In genomic region chr3:17035033-17035432, GRCh38 we compare ENCODE assay signal across 12 cellular contexts.
"Had no signal": no experiment of that assay in that cellular context is flagged by ENCODE, and none has a peak within 500 bp of the region (broad histone marks: within the 10 kb centered on the region; RNA-seq: fewer than 3 reads in every experiment).

No MANE protein-coding gene starts in this region.

- H3K27ac Mint-ChIP-seq: activated CD4-positive, alpha-beta T cell treated with anti-CD3 and anti-CD28 coated beads, Interleukin-2, amount 10 ng/mL, durations not matched to agents 24 days and 14 days; activated CD8-positive, alpha-beta T cell treated with anti-CD3 and anti-CD28 coated beads, Interleukin-2, amount 10 ng/mL, durations not matched to agents 7 days and 5 days; activated T-cell treated with anti-CD3 and anti-CD28 coated beads, Interleukin-2, amount 50 U/mL, for 72 hours; neural progenitor cell had no signal

- ATAC-seq: activated CD8-positive, alpha-beta T cell treated with anti-CD3 and anti-CD28 coated beads, Interleukin-2, amount 10 ng/mL, durations not matched to agents 7 days and 5 days; activated T-cell treated with anti-CD3 and anti-CD28 coated beads, Interleukin-2, amount 50 U/mL, for 72 hours had no signal

- H3K36me3 Mint-ChIP-seq: neural progenitor cell had no signal

- H3K27me3 Mint-ChIP-seq: activated CD4-positive, alpha-beta T cell treated with anti-CD3 and anti-CD28 coated beads, Interleukin-2, amount 10 ng/mL, durations not matched to agents 24 days and 14 days had no signal

- H3K9me3 Mint-ChIP-seq: activated CD4-positive, alpha-beta T cell treated with anti-CD3 and anti-CD28 coated beads, Interleukin-2, amount 10 ng/mL, durations not matched to agents 24 days and 14 days; activated T-cell treated with anti-CD3 and anti-CD28 coated beads, Interleukin-2, amount 50 U/mL, for 72 hours; neural progenitor cell had no signal

- DNase-seq: activated CD4-positive, CD25-positive, alpha-beta regulatory T cell; activated CD8-positive, alpha-beta memory T cell treated with anti-CD3 and anti-CD28 coated beads, Interleukin-2, amount 50 U/mL, for 4 hours; activated CD8-positive, alpha-beta T cell treated with anti-CD3 and anti-CD28 coated beads, Interleukin-2, amount 10 ng/mL, durations not matched to agents 7 days and 5 days; activated gamma-delta T cell; activated T-cell treated with anti-CD3 and anti-CD28 coated beads, Interleukin-2, amount 50 U/mL, for 72 hours; colonic mucosa; mesendoderm; ovary; stimulated activated CD4-positive, alpha-beta T cell treated with anti-CD3 and anti-CD28 coated beads, Interleukin-1b, Interleukin-23, amount 100 ng/mL, for 48 hours; T-helper 2 cell had no signal

- H3K4me3 Mint-ChIP-seq: activated CD4-positive, alpha-beta T cell treated with anti-CD3 and anti-CD28 coated beads, Interleukin-2, amount 10 ng/mL, durations not matched to agents 24 days and 14 days; activated CD8-positive, alpha-beta T cell treated with anti-CD3 and anti-CD28 coated beads, Interleukin-2, amount 10 ng/mL, durations not matched to agents 7 days and 5 days; activated T-cell treated with anti-CD3 and anti-CD28 coated beads, Interleukin-2, amount 50 U/mL, for 72 hours; neural progenitor cell had no signal
